ENCODE assay signal across 8 cellular contexts in the genomic region with DNA sequence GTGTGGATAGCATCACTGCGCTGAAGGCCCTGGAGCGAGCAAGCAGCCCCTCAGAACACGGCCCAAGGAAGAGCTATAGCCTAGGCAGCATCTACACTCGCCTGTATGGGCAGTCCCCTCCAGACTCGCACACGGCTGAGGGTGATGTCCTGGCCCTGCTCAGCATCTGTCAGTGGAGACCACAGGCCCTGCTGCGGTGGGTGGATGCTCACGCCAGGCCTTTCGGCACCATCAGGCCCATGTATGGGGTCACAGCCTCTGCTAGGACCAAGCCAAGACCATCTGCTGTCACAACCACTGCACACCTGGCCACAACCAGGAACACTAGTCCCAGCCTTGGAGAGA. TPM values are rescaled to one million over a fixed set of nuclear protein-coding genes. Genes with fewer than 3 reads are reported as not detected.
A peak's percentile ranks its signal among the peaks of the same experiment; 100 is the strongest.
DNase-seq lines count a peak whose midpoint lies in the region; ATAC-seq and TF ChIP-seq lines count a peak whose summit lies in the region.

No MANE protein-coding gene starts in this region.

- no peak overlapping the region for H3K23ac ChIP-seq in H9 (ENCODE audit: insufficient read length, low read depth, low read length)

- CTCF ChIA-PET in activated CD4-positive, alpha-beta memory T cell treated with anti-CD3 and anti-CD28 coated beads, Interleukin-2, amount 10 ng/mL, durations not matched to agents 7 days and 5 days (lab: Charles Lee) = interaction anchor here (0.6 to 3.9 kb wide), 8 partner anchors 27 to 86 kb away, joined by 3 to 20 read pairs (median 6); partner anchors contain the start of genes CCDC51 and TMA7

- no peak for DNase-seq in H9
- no peak for DNase-seq in activated CD4-positive, alpha-beta memory T cell treated with anti-CD3 and anti-CD28 coated beads, Interleukin-2, amount 10 ng/mL, durations not matched to agents 7 days and 5 days
- DNase-seq in stimulated activated naive B cell treated with anti-CD40 and anti-IgM and Interleukin-4, amounts not matched to agents 10 μg/mL and 1 μg/mL and 100 μg/mL, for 72 hours = no peak
- no peak for DNase-seq in central memory CD4-positive, alpha-beta T cell
- DNase-seq in NCI-H1417 (lab: John Stamatoyannopoulos, UW) = no peak

- H3K36me3 Mint-ChIP-seq in H9 (ENCODE audit: insufficient read depth in 1 of 3, low read depth in 3 of 3) = peaks cover 13 to 32% (median 32%) of the 10 kb centered on the region in 3 experiments
- peaks cover 53% of the 10 kb centered on the region for H3K36me3 Mint-ChIP-seq in activated CD4-positive, alpha-beta memory T cell treated with anti-CD3 and anti-CD28 coated beads, Interleukin-2, amount 10 ng/mL, durations not matched to agents 7 days and 5 days (ENCODE audit: low read depth)
- H3K36me3 Mint-ChIP-seq in stimulated activated naive B cell treated with anti-CD40 and anti-IgM and Interleukin-4, amounts not matched to agents 10 μg/mL and 1 μg/mL and 100 μg/mL, for 72 hours = peaks cover 19 to 49% of the 10 kb centered on the region in 2 donors

- no peak overlapping the region for H2AFZ ChIP-seq in H9 (ENCODE audit: low read length)

- no peak overlapping the region for H4K5ac ChIP-seq in H9 (ENCODE audit: insufficient read length, low read depth, low read length)

- H3K27ac ChIP-seq in H9 (ENCODE audit: insufficient read length, low read depth, low read length) (no peak overlapping the region), iPS-20b (ENCODE audit: low read length) (peak overlapping the region; percentile 80)

- H3K4me1 Mint-ChIP-seq in H9 = peaks cover 16 to 26% of the 10 kb centered on the region in 2 experiments
- H3K4me1 Mint-ChIP-seq in activated CD4-positive, alpha-beta memory T cell treated with anti-CD3 and anti-CD28 coated beads, Interleukin-2, amount 10 ng/mL, durations not matched to agents 7 days and 5 days = peaks cover 59% of the 10 kb centered on the region
- peaks cover 42 to 52% of the 10 kb centered on the region in 2 donors for H3K4me1 Mint-ChIP-seq in stimulated activated naive B cell treated with anti-CD40 and anti-IgM and Interleukin-4, amounts not matched to agents 10 μg/mL and 1 μg/mL and 100 μg/mL, for 72 hours

- H3K18ac ChIP-seq in H9 (ENCODE audit: insufficient read length, low read depth, low read length) = no peak overlapping the region

- H3K4me2 ChIP-seq in H9 (ENCODE audit: insufficient read depth, insufficient read length, low read length) = no peak overlapping the region

- H3K27me3 Mint-ChIP-seq in H9 (ENCODE audit: low read depth) = no peaks in the 10 kb centered on the region; the same call in 1 of the 2 replicates
- H3K27me3 Mint-ChIP-seq in activated CD4-positive, alpha-beta memory T cell treated with anti-CD3 and anti-CD28 coated beads, Interleukin-2, amount 10 ng/mL, durations not matched to agents 7 days and 5 days = no peaks in the 10 kb centered on the region
- no peaks in the 10 kb centered on the region for H3K27me3 Mint-ChIP-seq in stimulated activated naive B cell treated with anti-CD40 and anti-IgM and Interleukin-4, amounts not matched to agents 10 μg/mL and 1 μg/mL and 100 μg/mL, for 72 hours

- H3K56ac ChIP-seq in H9 (ENCODE audit: insufficient read length, low read depth, low read length) = no peak overlapping the region

- no peak overlapping the region; a peak in 1 of 5 replicates for H3K4me3 Mint-ChIP-seq in H9
- H3K4me3 Mint-ChIP-seq in activated CD4-positive, alpha-beta memory T cell treated with anti-CD3 and anti-CD28 coated beads, Interleukin-2, amount 10 ng/mL, durations not matched to agents 7 days and 5 days = peak overlapping the region; percentile 95
- H3K4me3 Mint-ChIP-seq in stimulated activated naive B cell treated with anti-CD40 and anti-IgM and Interleukin-4, amounts not matched to agents 10 μg/mL and 1 μg/mL and 100 μg/mL, for 72 hours = peak overlapping the region; percentile 94

- no peak overlapping the region for H2BK15ac ChIP-seq in H9 (ENCODE audit: low read depth, low read length)

- no peak overlapping the region for H4K91ac ChIP-seq in H9 (ENCODE audit: insufficient read length, low read depth, low read length)

- H3K9me3 ChIP-seq in H9 (ENCODE audit: control insufficient read depth, low read depth, low read length) (no peaks in the 10 kb centered on the region), iPS-20b (ENCODE audit: insufficient read depth, low read depth, low read length) (no peaks in the 10 kb centered on the region)

- H3K4me3 ChIP-seq in iPS-20b (ENCODE audit: low read length) = no peak overlapping the region

- H2BK5ac ChIP-seq in H9 (ENCODE audit: insufficient read length, low read length) = no peak overlapping the region

- no peaks in the 10 kb centered on the region; the same call in 1 of the 2 replicates for H3K79me2 ChIP-seq in H9 (ENCODE audit: insufficient read depth, low read length)

- H3K23me2 ChIP-seq in H9 (ENCODE audit: insufficient read length, low read depth, low read length, poor library complexity, severe bottlenecking) = no peaks in the 10 kb centered on the region

- H3K79me1 ChIP-seq in H9 (ENCODE audit: insufficient read depth, low read depth, low read length, poor library complexity, severe bottlenecking) = no peaks in the 10 kb centered on the region

- H3T11ph ChIP-seq in H9 (ENCODE audit: low read length) = no peak overlapping the region

- H2BK12ac ChIP-seq in H9 (ENCODE audit: insufficient read length, low read depth, low read length) = no peak overlapping the region

- H3K27ac Mint-ChIP-seq in H9 = peak overlapping the region; percentile 90 to 99 (median 99); a peak in 5 of 7 replicates
- peak overlapping the region; percentile 94 for H3K27ac Mint-ChIP-seq in activated CD4-positive, alpha-beta memory T cell treated with anti-CD3 and anti-CD28 coated beads, Interleukin-2, amount 10 ng/mL, durations not matched to agents 7 days and 5 days
- H3K27ac Mint-ChIP-seq in stimulated activated naive B cell treated with anti-CD40 and anti-IgM and Interleukin-4, amounts not matched to agents 10 μg/mL and 1 μg/mL and 100 μg/mL, for 72 hours = peak overlapping the region; percentile 97

- H4K20me1 ChIP-seq in H9 (ENCODE audit: control insufficient read depth, insufficient read depth, insufficient read length) = no peaks in the 10 kb centered on the region

- H3K36me3 ChIP-seq in iPS-20b (ENCODE audit: insufficient read depth, low read depth, low read length) = peaks cover 37% of the 10 kb centered on the region

- TF ChIP-seq CTCF in H9 (conservative IDR thresholded peaks at IDR 0.05) = no peak

- no peak overlapping the region for H3K4ac ChIP-seq in H9 (ENCODE audit: low read depth, low read length)

- ATAC-seq in stimulated activated naive B cell treated with anti-CD40 and anti-IgM and Interleukin-4, amounts not matched to agents 10 μg/mL and 1 μg/mL and 100 μg/mL, for 72 hours (replicated peaks) = no peak
- ATAC-seq in GM18517 (IDR thresholded peaks at IDR 0.05; ENCODE audit: unreplicated experiment) (no peak), GM21619 (IDR thresholded peaks at IDR 0.05; ENCODE audit: unreplicated experiment) (no peak)

- no CpG with 5 or more reads among the region's 9 CpGs for WGBS in H9 (ENCODE audit: extremely low coverage, insufficient read length, low lambda C conversion rate)

- no peak overlapping the region for H3K14ac ChIP-seq in H9 (ENCODE audit: insufficient read depth, low read length)

- no peak overlapping the region for H3K9ac ChIP-seq in H9 (ENCODE audit: extremely low read depth, insufficient read length, low read length)
- peak overlapping the region; percentile 84; the same call in 1 of the 2 replicates for H3K9ac ChIP-seq in iPS-20b (ENCODE audit: low read depth, low read length)

- H3K4me1 ChIP-seq in H9 (ENCODE audit: insufficient read depth, low read length) = no peaks in the 10 kb centered on the region
- peaks cover 4% of the 10 kb centered on the region; the same call in 1 of the 2 replicates for H3K4me1 ChIP-seq in iPS-20b (ENCODE audit: insufficient read depth, low read length)

- POLR2A ChIA-PET in activated CD4-positive, alpha-beta memory T cell treated with anti-CD3 and anti-CD28 coated beads, Interleukin-2, amount 10 ng/mL, durations not matched to agents 7 days and 5 days (lab: Charles Lee) = interaction anchor here (0.8 to 5.5 kb wide), 24 partner anchors 10 to 626 kb away, joined by 3 to 58 read pairs (median 9); partner anchors contain the start of genes ATRIP, CCDC51, CELSR3 and PFKFB4

- H4K8ac ChIP-seq in H9 (replicated peaks; ENCODE audit: insufficient read length, low read depth, low read length) = no peak overlapping the region

- H2AK5ac ChIP-seq in H9 (ENCODE audit: insufficient read length, low read length) = no peak overlapping the region

- H3K27me3 ChIP-seq in H9 (ENCODE audit: insufficient read depth, low read length) (no peaks in the 10 kb centered on the region), iPS-20b (ENCODE audit: insufficient read depth, low read length) (no peaks in the 10 kb centered on the region)

- H2BK20ac ChIP-seq in H9 (ENCODE audit: low read depth, low read length, poor library complexity, severe bottlenecking) = no peak overlapping the region

- H2BK120ac ChIP-seq in H9 (ENCODE audit: low read depth, low read length, poor library complexity, severe bottlenecking) = no peak overlapping the region

- H3K9me3 Mint-ChIP-seq in H9 = no peaks in the 10 kb centered on the region
- no peaks in the 10 kb centered on the region for H3K9me3 Mint-ChIP-seq in activated CD4-positive, alpha-beta memory T cell treated with anti-CD3 and anti-CD28 coated beads, Interleukin-2, amount 10 ng/mL, durations not matched to agents 7 days and 5 days
- H3K9me3 Mint-ChIP-seq in stimulated activated naive B cell treated with anti-CD40 and anti-IgM and Interleukin-4, amounts not matched to agents 10 μg/mL and 1 μg/mL and 100 μg/mL, for 72 hours = no peaks in the 10 kb centered on the region

RNA-seq across cellular contexts. Expression of gene ATRIP, which starts 20.5 kb away (rescaled TPM):
- 16.3 and 17.5 TPM in 2 replicates for total RNA-seq in H9 (2021)
- total RNA-seq in activated CD4-positive, alpha-beta memory T cell treated with anti-CD3 and anti-CD28 coated beads, Interleukin-2, amount 10 ng/mL, durations not matched to agents 7 days and 5 days = 10 to 100 TPM; 13.4 to 15.2 TPM

RNA-seq across cellular contexts. Expression of gene TMA7, which starts 27.0 kb away (rescaled TPM):
- 305 and 309 TPM in 2 replicates for total RNA-seq in H9 (2021)
- total RNA-seq in activated CD4-positive, alpha-beta memory T cell treated with anti-CD3 and anti-CD28 coated beads, Interleukin-2, amount 10 ng/mL, durations not matched to agents 7 days and 5 days = 100 to 1,000 TPM; 240 to 241 TPM

RNA-seq across cellular contexts. Expression of gene CCDC51, which starts 27.2 kb away (rescaled TPM):
- total RNA-seq in H9 (2021) = 20.0 and 22.0 TPM in 2 replicates
- total RNA-seq in activated CD4-positive, alpha-beta memory T cell treated with anti-CD3 and anti-CD28 coated beads, Interleukin-2, amount 10 ng/mL, durations not matched to agents 7 days and 5 days = 10 to 100 TPM; 14.9 to 17.5 TPM

RNA-seq across cellular contexts. Expression of gene SHISA5, which starts 36.9 kb away (rescaled TPM):
- 171 and 174 TPM in 2 replicates for total RNA-seq in H9 (2021)
- 100 to 1,000 TPM; 336 to 337 TPM for total RNA-seq in activated CD4-positive, alpha-beta memory T cell treated with anti-CD3 and anti-CD28 coated beads, Interleukin-2, amount 10 ng/mL, durations not matched to agents 7 days and 5 days

RNA-seq across cellular contexts. Expression of gene PLXNB1, which starts 37.2 kb away (rescaled TPM):
- 175 and 184 TPM in 2 replicates for total RNA-seq in H9 (2021)
- total RNA-seq in activated CD4-positive, alpha-beta memory T cell treated with anti-CD3 and anti-CD28 coated beads, Interleukin-2, amount 10 ng/mL, durations not matched to agents 7 days and 5 days = 1 to 10 TPM; 1.7 to 1.9 TPM

Comparison
In these comparisons a context has a peak if more than half of its experiments do, and no peak if none do; other contexts are left out.
1. H3K4me3 Mint-ChIP-seq: peak in activated CD4-positive, alpha-beta memory T cell treated with anti-CD3 and anti-CD28 coated beads, Interleukin-2, amount 10 ng/mL, durations not matched to agents 7 days and 5 days (single experiment) and stimulated activated naive B cell treated with anti-CD40 and anti-IgM and Interleukin-4, amounts not matched to agents 10 μg/mL and 1 μg/mL and 100 μg/mL, for 72 hours (2 of 2); none in H9 (0 of 2).
2. Peak in every context shown above with its lines, with median percentiles within 50 percentile points of each other: H3K27ac Mint-ChIP-seq.